ENCODE assay signal across 8 cellular contexts in genomic region chr2:207770602-207771404, GRCh38. TPM values are rescaled to one million over a fixed set of nuclear protein-coding genes. Genes with fewer than 3 reads are reported as not detected.
DNase-seq lines count a peak whose midpoint lies in the region; ATAC-seq lines count a peak whose summit lies in the region.

No MANE protein-coding gene starts in this region.

- peaks cover 0 to 13% (median 9%) of the 10 kb centered on the region in 5 donors for H3K36me3 ChIP-seq in subcutaneous abdominal adipose tissue (ENCODE audit: control insufficient read depth in 5 of 5, insufficient read depth in 5 of 5, low read length in 5 of 5)

- H3K9ac ChIP-seq in subcutaneous abdominal adipose tissue (ENCODE audit: low read length in 5 of 5) = peak overlapping the region in 4 of 5 donors; percentile 52 to 71 (median 66)

- H3K27ac ChIP-seq in subcutaneous abdominal adipose tissue (ENCODE audit: low read depth, low read length) = peak overlapping the region; percentile 84

- peaks cover 54% of the 10 kb centered on the region for H3K27me3 Mint-ChIP-seq in T-helper 1 cell treated with Interleukin-12 subunit alpha and Interleukin-12 subunit beta and Interleukin-4 antibody, amounts not matched to agents 30 μg/mL and 1 μg/mL, for 36 hours (ENCODE audit: low read depth)
- H3K27me3 Mint-ChIP-seq in activated T-helper 2 cell treated with anti-CD3 and anti-CD28 coated beads, Interferon-gamma antibody, Interleukin-2, Interleukin-4, amounts not matched to agents 10 μg/mL and 5 μg/mL and 100 μg/mL, durations not matched to agents 14 hours and 24 hours and 36 hours (ENCODE audit: low read depth) = peaks cover 52% of the 10 kb centered on the region
- H3K27me3 Mint-ChIP-seq in immature natural killer cell (ENCODE audit: low read depth in 3 of 3) = peaks cover 10 to 19% (median 13%) of the 10 kb centered on the region in 3 donors

- peak overlapping the region; percentile 84 for H3K4me3 Mint-ChIP-seq in T-helper 1 cell treated with Interleukin-12 subunit alpha and Interleukin-12 subunit beta and Interleukin-4 antibody, amounts not matched to agents 30 μg/mL and 1 μg/mL, for 36 hours
- peak overlapping the region; percentile 83 for H3K4me3 Mint-ChIP-seq in activated T-helper 2 cell treated with anti-CD3 and anti-CD28 coated beads, Interferon-gamma antibody, Interleukin-2, Interleukin-4, amounts not matched to agents 10 μg/mL and 5 μg/mL and 100 μg/mL, durations not matched to agents 14 hours and 24 hours and 36 hours (ENCODE audit: low read depth)
- peak overlapping the region; percentile 90 to 97 (median 92) for H3K4me3 Mint-ChIP-seq in immature natural killer cell

- H3K4me1 Mint-ChIP-seq in T-helper 1 cell treated with Interleukin-12 subunit alpha and Interleukin-12 subunit beta and Interleukin-4 antibody, amounts not matched to agents 30 μg/mL and 1 μg/mL, for 36 hours (ENCODE audit: low read depth) = peaks cover 19% of the 10 kb centered on the region
- H3K4me1 Mint-ChIP-seq in activated T-helper 2 cell treated with anti-CD3 and anti-CD28 coated beads, Interferon-gamma antibody, Interleukin-2, Interleukin-4, amounts not matched to agents 10 μg/mL and 5 μg/mL and 100 μg/mL, durations not matched to agents 14 hours and 24 hours and 36 hours (ENCODE audit: low read depth) = peaks cover 23% of the 10 kb centered on the region
- peaks cover 31 to 44% of the 10 kb centered on the region in 2 donors for H3K4me1 Mint-ChIP-seq in immature natural killer cell

- H3K27me3 ChIP-seq in subcutaneous abdominal adipose tissue (ENCODE audit: control insufficient read depth in 5 of 5, insufficient read depth in 4 of 5, low read length in 5 of 5) = no peaks in the 10 kb centered on the region

- H3K4me1 ChIP-seq in subcutaneous abdominal adipose tissue (ENCODE audit: control insufficient read depth in 5 of 5, insufficient read depth in 5 of 5, low read length in 5 of 5) = peaks cover 2 to 53% (median 45%) of the 10 kb centered on the region in 5 donors

- peak overlapping the region; percentile 83 to 92 (median 85) for H3K4me3 ChIP-seq in subcutaneous abdominal adipose tissue (ENCODE audit: low read depth in 1 of 5, low read length in 5 of 5)

- no peak overlapping the region for H3K27ac Mint-ChIP-seq in T-helper 1 cell treated with Interleukin-12 subunit alpha and Interleukin-12 subunit beta and Interleukin-4 antibody, amounts not matched to agents 30 μg/mL and 1 μg/mL, for 36 hours
- no peak overlapping the region for H3K27ac Mint-ChIP-seq in activated T-helper 2 cell treated with anti-CD3 and anti-CD28 coated beads, Interferon-gamma antibody, Interleukin-2, Interleukin-4, amounts not matched to agents 10 μg/mL and 5 μg/mL and 100 μg/mL, durations not matched to agents 14 hours and 24 hours and 36 hours
- H3K27ac Mint-ChIP-seq in immature natural killer cell = peak overlapping the region in 1 of 6 donors; percentile 80

- no peaks in the 10 kb centered on the region for H3K36me3 Mint-ChIP-seq in T-helper 1 cell treated with Interleukin-12 subunit alpha and Interleukin-12 subunit beta and Interleukin-4 antibody, amounts not matched to agents 30 μg/mL and 1 μg/mL, for 36 hours (ENCODE audit: low read depth)
- peaks cover 9% of the 10 kb centered on the region for H3K36me3 Mint-ChIP-seq in activated T-helper 2 cell treated with anti-CD3 and anti-CD28 coated beads, Interferon-gamma antibody, Interleukin-2, Interleukin-4, amounts not matched to agents 10 μg/mL and 5 μg/mL and 100 μg/mL, durations not matched to agents 14 hours and 24 hours and 36 hours (ENCODE audit: low read depth)
- no peaks in the 10 kb centered on the region for H3K36me3 Mint-ChIP-seq in immature natural killer cell

- ATAC-seq in GM18519 (IDR thresholded peaks at IDR 0.05; ENCODE audit: low FRiP score, unreplicated experiment) = no peak
- no peak for ATAC-seq in GM18873 (IDR thresholded peaks at IDR 0.05; ENCODE audit: low FRiP score, unreplicated experiment)

- intact Hi-C loops in activated T-helper 2 cell treated with anti-CD3 and anti-CD28 coated beads, Interferon-gamma antibody, Interleukin-2, Interleukin-4, amounts not matched to agents 10 μg/mL and 5 μg/mL and 100 μg/mL, durations not matched to agents 14 hours and 24 hours and 36 hours (cut with micrococcal nuclease) = loop anchor here (1.0 to 2.0 kb wide), 2 partner anchors 60 to 146 kb away; partner anchors contain the start of genes CCNYL1 and METTL21A

- H3K9me3 Mint-ChIP-seq in T-helper 1 cell treated with Interleukin-12 subunit alpha and Interleukin-12 subunit beta and Interleukin-4 antibody, amounts not matched to agents 30 μg/mL and 1 μg/mL, for 36 hours = no peaks in the 10 kb centered on the region
- H3K9me3 Mint-ChIP-seq in activated T-helper 2 cell treated with anti-CD3 and anti-CD28 coated beads, Interferon-gamma antibody, Interleukin-2, Interleukin-4, amounts not matched to agents 10 μg/mL and 5 μg/mL and 100 μg/mL, durations not matched to agents 14 hours and 24 hours and 36 hours = no peaks in the 10 kb centered on the region
- H3K9me3 Mint-ChIP-seq in immature natural killer cell = no peaks in the 10 kb centered on the region

- DNase-seq in T-helper 1 cell = no peak
- DNase-seq in activated T-helper 2 cell treated with anti-CD3 and anti-CD28 coated beads, Interferon-gamma antibody, Interleukin-2, Interleukin-4, amounts not matched to agents 10 μg/mL and 5 μg/mL and 100 μg/mL, durations not matched to agents 14 hours and 24 hours and 36 hours (ENCODE audit: low spot score) = no peak
- DNase-seq in immature natural killer cell = no peak
- DNase-seq in SW480 (ENCODE audit: low spot score) = no peak

- no peaks in the 10 kb centered on the region for H3K9me3 ChIP-seq in subcutaneous abdominal adipose tissue (ENCODE audit: control insufficient read depth in 5 of 5, low read length in 5 of 5)

RNA-seq across cellular contexts. Expression of gene FZD5, which starts 1.1 kb away (rescaled TPM):
- total RNA-seq in activated T-helper 2 cell treated with anti-CD3 and anti-CD28 coated beads, Interferon-gamma antibody, Interleukin-2, Interleukin-4, amounts not matched to agents 10 μg/mL and 5 μg/mL and 100 μg/mL, durations not matched to agents 14 hours and 24 hours and 36 hours = 1.7 TPM in 2 replicates
- polyA plus RNA-seq in immature natural killer cell = under 1 TPM in 2 of 3 donors, not detected in 1; 0.13 to 0.43 TPM

RNA-seq across cellular contexts. Expression of gene CCNYL1, which starts 59.4 kb away (rescaled TPM):
- 6.7 and 8.2 TPM in 2 replicates for total RNA-seq in activated T-helper 2 cell treated with anti-CD3 and anti-CD28 coated beads, Interferon-gamma antibody, Interleukin-2, Interleukin-4, amounts not matched to agents 10 μg/mL and 5 μg/mL and 100 μg/mL, durations not matched to agents 14 hours and 24 hours and 36 hours
- 1 to 10 TPM in 2 of 3 donors, under 1 TPM in 1; 0.32 to 1.6 (median 1.3) TPM for polyA plus RNA-seq in immature natural killer cell
